ENCODE assay signal across 19 cellular contexts in genomic region chr12:44031472-44032185, GRCh38.
DNase-seq lines count a peak whose midpoint lies in the region; ATAC-seq and TF ChIP-seq lines count a peak whose summit lies in the region.
"Had no signal": no experiment of that assay in that cellular context is flagged by ENCODE, and none has a peak within 500 bp of the region (broad histone marks: within the 10 kb centered on the region; RNA-seq: fewer than 3 reads in every experiment).

No MANE protein-coding gene starts in this region.

- H3K4me1 ChIP-seq in endodermal cell (ENCODE audit: control insufficient read depth, insufficient read depth, low read length): no peaks in the 10 kb centered on the region

- no peaks in the 10 kb centered on the region for H3K27me3 ChIP-seq in endodermal cell (ENCODE audit: control insufficient read depth, insufficient read depth, low read length, poor library complexity, severe bottlenecking)

- DNase-seq in HT1080 (ENCODE audit: low read depth) (peak; percentile 35), NCI-H69 (lab: John Stamatoyannopoulos, UW) (peak; percentile 8), endodermal cell (no peak), NCI-H2107 (lab: John Stamatoyannopoulos, UW) (no peak), GM03348 (ENCODE audit: low spot score) (no peak)
- no peak for DNase-seq in T-helper 2 cell treated with Interferon-gamma antibody and Interleukin-4, amounts not matched to agents 5 μg/mL and 100 μg/mL, for 36 hours (ENCODE audit: low spot score)
- DNase-seq: CD4-positive, CD25-positive, alpha-beta regulatory T cell; DMS 273 treated with DMSO at 0.1 percent for 48 hours; KBM-7; NCI-H1105; NCI-H146; NCI-H2029 treated with DMSO at 0.1 percent for 48 hours; NCI-H2171; NCI-H524 treated with DMSO at 0.1 percent for 48 hours; PC-9; SIG-M5; SK-N-SH had no signal

- peaks cover 22% of the 10 kb centered on the region for H3K9me3 ChIP-seq in endodermal cell (ENCODE audit: control insufficient read depth, low read length)
- H3K9me3 ChIP-seq: SK-N-SH had no signal

- no peak overlapping the region for H3K4me3 Mint-ChIP-seq in endodermal cell
- H3K4me3 Mint-ChIP-seq in T-helper 2 cell treated with Interferon-gamma antibody and Interleukin-4, amounts not matched to agents 5 μg/mL and 100 μg/mL, for 36 hours: no peak overlapping the region
- H3K4me3 Mint-ChIP-seq: CD4-positive, CD25-positive, alpha-beta regulatory T cell had no signal

- no peak for TF ChIP-seq CTCF in endodermal cell (conservative IDR thresholded peaks at IDR 0.05)

- H3K4me1 Mint-ChIP-seq in endodermal cell: no peaks in the 10 kb centered on the region
- H3K4me1 Mint-ChIP-seq in T-helper 2 cell treated with Interferon-gamma antibody and Interleukin-4, amounts not matched to agents 5 μg/mL and 100 μg/mL, for 36 hours (ENCODE audit: low read depth): no peaks in the 10 kb centered on the region
- H3K4me1 Mint-ChIP-seq: CD4-positive, CD25-positive, alpha-beta regulatory T cell had no signal

- H3K36me3 Mint-ChIP-seq in endodermal cell (ENCODE audit: low read depth): no peaks in the 10 kb centered on the region
- H3K36me3 Mint-ChIP-seq in T-helper 2 cell treated with Interferon-gamma antibody and Interleukin-4, amounts not matched to agents 5 μg/mL and 100 μg/mL, for 36 hours (ENCODE audit: low read depth): no peaks in the 10 kb centered on the region
- H3K36me3 Mint-ChIP-seq: CD4-positive, CD25-positive, alpha-beta regulatory T cell had no signal

- H3K27ac ChIP-seq in endodermal cell (ENCODE audit: low read depth, low read length): no peak overlapping the region
- H3K27ac ChIP-seq: PC-9 had no signal

- H3K27me3 Mint-ChIP-seq in endodermal cell (ENCODE audit: insufficient read depth): no peaks in the 10 kb centered on the region
- no peaks in the 10 kb centered on the region for H3K27me3 Mint-ChIP-seq in T-helper 2 cell treated with Interferon-gamma antibody and Interleukin-4, amounts not matched to agents 5 μg/mL and 100 μg/mL, for 36 hours (ENCODE audit: low read depth)
- H3K27me3 Mint-ChIP-seq: CD4-positive, CD25-positive, alpha-beta regulatory T cell had no signal

- peaks cover 18% of the 10 kb centered on the region for H3K9me3 Mint-ChIP-seq in endodermal cell
- peaks cover 9% of the 10 kb centered on the region for H3K9me3 Mint-ChIP-seq in T-helper 2 cell treated with Interferon-gamma antibody and Interleukin-4, amounts not matched to agents 5 μg/mL and 100 μg/mL, for 36 hours

- H3K36me3 ChIP-seq in endodermal cell (ENCODE audit: control insufficient read depth, insufficient read depth, low read length): no peaks in the 10 kb centered on the region

- no peak overlapping the region for H3K27ac Mint-ChIP-seq in endodermal cell
- no peak overlapping the region for H3K27ac Mint-ChIP-seq in T-helper 2 cell treated with Interferon-gamma antibody and Interleukin-4, amounts not matched to agents 5 μg/mL and 100 μg/mL, for 36 hours
- H3K27ac Mint-ChIP-seq: CD4-positive, CD25-positive, alpha-beta regulatory T cell had no signal

- WGBS in endodermal cell (ENCODE audit: insufficient coverage in 1 of 2, insufficient read length in 1 of 2), 2 experiments: 57% methylated on average over 1 of the region's 1 CpG; no CpG with 5 or more reads in 1 of the 2 experiments

- ATAC-seq in GM18520 (IDR thresholded peaks at IDR 0.05; ENCODE audit: unreplicated experiment): no peak
- ATAC-seq: HepG2 had no signal

- H3K4me3 ChIP-seq in endodermal cell (ENCODE audit: low read length): peak overlapping the region; percentile 32
- H3K4me3 ChIP-seq: PC-9 had no signal

- no peak overlapping the region for H3K9ac ChIP-seq in endodermal cell (ENCODE audit: extremely low read depth, low read length, poor library complexity, severe bottlenecking)
- H3K9ac ChIP-seq: SK-N-SH had no signal

Comparison
In these comparisons a context has a peak if more than half of its experiments do, and no peak if none do; other contexts are left out.
1. DNase-seq: peak in HT1080 (single experiment) and NCI-H69 (single experiment); none in endodermal cell (single experiment), T-helper 2 cell treated with Interferon-gamma antibody and Interleukin-4, amounts not matched to agents 5 μg/mL and 100 μg/mL, for 36 hours (single experiment), NCI-H2107 (single experiment) and GM03348 (single experiment).